ENCODE assay signal across 8 cellular contexts in the genomic region with DNA sequence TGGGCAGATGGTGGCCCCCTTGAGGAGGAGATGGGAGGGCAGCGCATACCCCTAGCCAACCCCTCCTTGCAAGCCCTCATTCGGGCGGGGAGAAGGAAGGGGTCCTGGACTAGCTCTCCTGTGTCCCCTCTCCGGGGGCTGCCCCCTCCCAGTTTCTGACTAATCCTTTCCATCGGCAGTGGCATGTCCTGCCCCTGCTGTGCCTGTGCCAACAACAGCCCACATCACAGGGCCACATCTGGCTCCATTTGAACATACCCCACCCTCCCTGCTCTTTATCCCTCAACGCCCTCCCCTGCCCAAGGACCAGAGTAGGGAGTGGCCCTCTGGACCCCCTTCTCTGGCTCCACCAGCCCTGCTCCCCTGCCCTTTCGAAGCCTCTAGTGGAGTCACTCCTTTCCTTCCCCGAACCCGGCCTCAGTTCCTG. TPM values are rescaled to one million over a fixed set of nuclear protein-coding genes. Genes with fewer than 3 reads are reported as not detected.
DNase-seq lines count a peak whose midpoint lies in the region; ATAC-seq and TF ChIP-seq lines count a peak whose summit lies in the region.

No MANE protein-coding gene starts in this region.

- H3K9me3 ChIP-seq in skeletal muscle satellite cell (replicated peaks; ENCODE audit: low read length) (no peaks in the 10 kb centered on the region), MM.1S (replicated peaks; ENCODE audit: insufficient read depth, low read length) (no peaks in the 10 kb centered on the region)

- peaks cover 50% of the 10 kb centered on the region for H3K4me1 ChIP-seq in skeletal muscle satellite cell (ENCODE audit: control insufficient read depth, insufficient read depth, low read length)
- peaks cover 17% of the 10 kb centered on the region for H3K4me1 ChIP-seq in MM.1S (ENCODE audit: low read length)

- H3K4me2 ChIP-seq in skeletal muscle satellite cell (ENCODE audit: low read length) (peak overlapping the region; percentile 73), MM.1S (ENCODE audit: low read depth, low read length) (no peak overlapping the region)

- H3K4me3 ChIP-seq in skeletal muscle satellite cell (ENCODE audit: low read length) = peak overlapping the region; percentile 40
- H3K4me3 ChIP-seq in MM.1S (ENCODE audit: low read length) = no peak overlapping the region

- H3K79me2 ChIP-seq in MM.1S (ENCODE audit: low read length) = no peaks in the 10 kb centered on the region

- ATAC-seq in GM19463 (IDR thresholded peaks at IDR 0.05; ENCODE audit: unreplicated experiment) = no peak

- TF ChIP-seq CTCF in MM.1S (IDR thresholded peaks at IDR 0.05; ENCODE audit: low read length) = no peak

- H3K36me3 ChIP-seq in skeletal muscle satellite cell (ENCODE audit: insufficient read depth, low read length) (no peaks in the 10 kb centered on the region), MM.1S (replicated peaks; ENCODE audit: insufficient read depth, low read length) (no peaks in the 10 kb centered on the region)

- no peak overlapping the region for H3K27ac ChIP-seq in MM.1S (ENCODE audit: low read length)

- H2AFZ ChIP-seq in MM.1S (ENCODE audit: low read length) = no peak overlapping the region

- peaks cover 17% of the 10 kb centered on the region; the same call in 1 of the 2 replicates for H3F3A ChIP-seq in MM.1S (ENCODE audit: insufficient read depth, low read length)

- DNase-seq in GM04504 (ENCODE audit: low read depth) (peak; percentile 62), fibroblast of gingiva (ENCODE audit: low read depth) (peak; percentile 95), MM.1S (no peak), activated gamma-delta T cell treated with Interleukin-2 at 50 U/mL for 16 hours (no peak), midbrain (lab: John Stamatoyannopoulos, UW) (no peak)
- DNase-seq in activated CD4-positive, alpha-beta T cell treated with anti-CD3 and anti-CD28 coated beads for 4 hours = peak; percentile 39 to 46

- no peaks in the 10 kb centered on the region for H4K20me1 ChIP-seq in MM.1S (ENCODE audit: insufficient read depth, low read length)

- H3K27me3 ChIP-seq in skeletal muscle satellite cell (ENCODE audit: control insufficient read depth, insufficient read depth, low read length) (no peaks in the 10 kb centered on the region), MM.1S (replicated peaks; ENCODE audit: insufficient read depth, low read length) (no peaks in the 10 kb centered on the region)

- no peaks in the 10 kb centered on the region for H3K9me2 ChIP-seq in MM.1S (replicated peaks; ENCODE audit: insufficient read depth, low read length)

- H3K9ac ChIP-seq in skeletal muscle satellite cell (ENCODE audit: low read depth, low read length) (peak overlapping the region; percentile 87), MM.1S (ENCODE audit: low read length) (no peak overlapping the region)

RNA-seq across cellular contexts. Expression of gene LMNA, which starts 11.0 kb away (rescaled TPM):
- 967 and 1,030 TPM in 2 replicates for total RNA-seq in skeletal muscle satellite cell (2012; rRNA removed)

RNA-seq across cellular contexts. Expression of gene MEX3A, which starts 21.3 kb away (rescaled TPM):
- 0.51 and 3.5 TPM in 2 replicates for total RNA-seq in skeletal muscle satellite cell (2012; rRNA removed)

RNA-seq across cellular contexts. Expression of gene RAB25, which starts 42.6 kb away (rescaled TPM):
- not detected in 2 replicates for total RNA-seq in skeletal muscle satellite cell (2012; rRNA removed)

RNA-seq across cellular contexts. Expression of gene LAMTOR2, which starts 49.0 kb away (rescaled TPM):
- total RNA-seq in skeletal muscle satellite cell (2012; rRNA removed) = 36.8 and 37.6 TPM in 2 replicates

RNA-seq across cellular contexts. Expression of gene SEMA4A, which starts 49.9 kb away (rescaled TPM):
- total RNA-seq in skeletal muscle satellite cell (2012; rRNA removed) = 0.25 TPM in 1 of 2 replicates, not detected in the other

Comparison
In these comparisons a context has a peak if more than half of its experiments do, and no peak if none do; other contexts are left out.
1. DNase-seq: peak in GM04504 (single experiment), activated CD4-positive, alpha-beta T cell treated with anti-CD3 and anti-CD28 coated beads for 4 hours (2 of 2) and fibroblast of gingiva (single experiment); none in MM.1S (single experiment), activated gamma-delta T cell treated with Interleukin-2 at 50 U/mL for 16 hours (single experiment) and midbrain (single experiment).